Comparison of ENCODE assay signal across 8 cellular contexts in the genomic region with DNA sequence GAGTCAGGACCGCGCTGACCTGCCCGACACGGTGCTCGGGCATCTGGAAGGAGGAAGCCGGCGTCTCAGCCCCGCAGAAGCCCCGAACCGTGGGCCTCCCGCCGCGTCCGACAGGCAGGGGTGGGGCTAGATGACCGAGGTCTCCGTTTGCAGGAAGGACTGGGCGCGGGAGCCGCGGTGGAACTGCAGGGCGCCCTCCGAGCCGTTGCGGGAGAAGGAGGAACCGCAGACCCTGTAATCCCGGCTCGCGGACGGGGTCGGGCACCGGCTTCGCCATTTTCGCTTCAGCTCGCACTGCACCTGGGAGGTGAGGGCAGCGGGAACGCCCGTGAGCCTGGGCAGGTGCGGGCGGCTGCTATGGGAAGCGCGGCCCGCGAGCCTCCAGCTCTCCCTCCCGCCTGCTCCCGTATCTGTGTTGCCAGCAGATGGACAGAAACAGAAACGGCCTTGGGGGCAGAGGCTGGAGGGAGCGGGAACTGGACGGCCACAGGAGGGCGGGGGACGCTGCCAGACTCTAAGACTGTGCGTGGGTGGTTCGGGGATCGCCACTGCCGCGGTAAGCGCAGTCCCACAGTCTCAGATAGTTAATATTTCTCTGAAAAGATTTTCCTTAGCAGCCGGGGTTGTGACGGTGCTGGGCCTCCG.
A peak's percentile ranks its signal among the peaks of the same experiment; 100 is the strongest.
DNase-seq lines count a peak whose midpoint lies in the region; ATAC-seq and TF ChIP-seq lines count a peak whose summit lies in the region.

No MANE protein-coding gene starts in this region.

- no peak for TF ChIP-seq EP300 in stomach (IDR thresholded peaks at IDR 0.05)

- no peaks in the 10 kb centered on the region for H3K36me3 Mint-ChIP-seq in activated CD4-positive, alpha-beta T cell treated with anti-CD3 and anti-CD28 coated beads, Interleukin-2, amount 10 ng/mL, durations not matched to agents 24 days and 14 days (ENCODE audit: low read depth)

- H3K9me3 ChIP-seq in stomach = no peaks in the 10 kb centered on the region

- H3K4me1 ChIP-seq in stomach = peaks cover 7 to 48% (median 37%) of the 10 kb centered on the region in 4 donors

- H3K4me1 Mint-ChIP-seq in activated CD4-positive, alpha-beta T cell treated with anti-CD3 and anti-CD28 coated beads, Interleukin-2, amount 10 ng/mL, durations not matched to agents 24 days and 14 days = peaks cover 11% of the 10 kb centered on the region

- peak; percentile 71 for DNase-seq in activated CD4-positive, alpha-beta T cell treated with anti-CD3 and anti-CD28 coated beads, Interleukin-2, amount 10 ng/mL, durations not matched to agents 24 days and 14 days
- no peak for DNase-seq in activated CD4-positive, alpha-beta T cell treated with anti-CD3 and anti-CD28 coated beads, Interleukin-2, amount 50 U/mL, for 4 hours
- DNase-seq in OCI-M1 (lab: John Stamatoyannopoulos, UW) (peak; percentile 42), choroid plexus epithelial cell (ENCODE audit: low read depth) (no peak), left kidney (ENCODE audit: low read depth, low spot score) (peak; percentile 86), stomach (peak; percentile 64)

- H3K9me3 Mint-ChIP-seq in activated CD4-positive, alpha-beta T cell treated with anti-CD3 and anti-CD28 coated beads, Interleukin-2, amount 10 ng/mL, durations not matched to agents 24 days and 14 days = no peaks in the 10 kb centered on the region

- 3 to 4% (median 3%) methylated on average over 50 to 59 of the region's 59 CpGs for WGBS in stomach, 5 donors

- H3K4me3 Mint-ChIP-seq in activated CD4-positive, alpha-beta T cell treated with anti-CD3 and anti-CD28 coated beads, Interleukin-2, amount 10 ng/mL, durations not matched to agents 24 days and 14 days = peak overlapping the region; percentile 55

- no peak overlapping the region for H3K27ac Mint-ChIP-seq in activated CD4-positive, alpha-beta T cell treated with anti-CD3 and anti-CD28 coated beads, Interleukin-2, amount 10 ng/mL, durations not matched to agents 24 days and 14 days

- H3K36me3 ChIP-seq in stomach = peaks cover 0 to 7% (median 2%) of the 10 kb centered on the region in 4 donors

- TF ChIP-seq CTCF in choroid plexus epithelial cell (conservative IDR thresholded peaks at IDR 0.05; ENCODE audit: low read depth, low read length) (peak; percentile 38), stomach (IDR thresholded peaks at IDR 0.05) (peak in 5 of 7 experiments; percentile 11 to 38 (median 30))

- TF ChIP-seq POLR2A in stomach (IDR thresholded peaks at IDR 0.05) = no peak

- no peak for ATAC-seq in GM21529 (IDR thresholded peaks at IDR 0.05; ENCODE audit: unreplicated experiment)
- no peak for ATAC-seq in HG03280 (IDR thresholded peaks at IDR 0.05; ENCODE audit: unreplicated experiment)

- H3K27me3 Mint-ChIP-seq in activated CD4-positive, alpha-beta T cell treated with anti-CD3 and anti-CD28 coated beads, Interleukin-2, amount 10 ng/mL, durations not matched to agents 24 days and 14 days = peaks cover 7% of the 10 kb centered on the region

- intact Hi-C loops in activated CD4-positive, alpha-beta T cell treated with anti-CD3 and anti-CD28 coated beads, Interleukin-2, amount 10 ng/mL, durations not matched to agents 24 days and 14 days (cut with micrococcal nuclease) = no loop called here
- intact Hi-C loops in stomach (cut with DNase I; ENCODE audit: low total_unique reads) = no loop called here

- peaks cover 0 to 23% (median 6%) of the 10 kb centered on the region in 3 donors for H3K27me3 ChIP-seq in stomach

- peak overlapping the region; percentile 56 for H3K4me3 ChIP-seq in choroid plexus epithelial cell (ENCODE audit: low read depth, low read length)
- H3K4me3 ChIP-seq in stomach = peak overlapping the region; percentile 43 to 63 (median 53)

- peak overlapping the region; percentile 19 to 85 (median 77) for H3K27ac ChIP-seq in stomach

Comparison
In these comparisons a context has a peak if more than half of its experiments do, and no peak if none do; other contexts are left out.
1. DNase-seq: peak in activated CD4-positive, alpha-beta T cell treated with anti-CD3 and anti-CD28 coated beads, Interleukin-2, amount 10 ng/mL, durations not matched to agents 24 days and 14 days (single experiment), OCI-M1 (single experiment), left kidney (single experiment) and stomach (single experiment); none in activated CD4-positive, alpha-beta T cell treated with anti-CD3 and anti-CD28 coated beads, Interleukin-2, amount 50 U/mL, for 4 hours (0 of 2) and choroid plexus epithelial cell (single experiment).